In genomic region chr11:98701541-98701940, GRCh38 we compare ENCODE assay signal across 26 cellular contexts.
"Had no signal": no experiment of that assay in that cellular context is flagged by ENCODE, and none has a peak within 500 bp of the region (broad histone marks: within the 10 kb centered on the region; RNA-seq: fewer than 3 reads in every experiment).

No MANE protein-coding gene starts in this region.

- ATAC-seq: left colon; left lung; lower lobe of right lung; naive thymus-derived CD8-positive, alpha-beta T cell; pancreas; right cardiac atrium; sciatic nerve; stimulated activated naive B cell treated with anti-CD40 and anti-IgM and Interleukin-4, amounts not matched to agents 10 μg/mL and 1 μg/mL and 100 μg/mL, for 72 hours; stimulated activated naive CD8-positive, alpha-beta T cell treated with anti-CD3 and anti-CD28 coated beads, Interleukin-15, Interleukin-2, amounts not matched to agents 100 U/mL and 50 U/mL, for 24 hours; upper lobe of right lung had no signal

- H3K4me3 ChIP-seq: left lung, lower lobe of right lung, pancreas, prostate gland, skin epidermis, stomach, thoracic aorta, tibial artery, upper lobe of right lung had no signal

- DNase-seq: immature natural killer cell; kidney; left colon; left lung; lower lobe of right lung; mammary epithelial cell; mesenchymal stem cell; naive thymus-derived CD8-positive, alpha-beta T cell; nucleus accumbens; pancreas; retina; right cardiac atrium; stimulated activated CD4-positive, alpha-beta T cell treated with anti-CD3 and anti-CD28 coated beads, Interleukin-12 subunit alpha, Interleukin-12 subunit beta, amount 100 ng/mL, for 4 hours; stimulated activated CD4-positive, alpha-beta T cell treated with anti-CD3 and anti-CD28 coated beads, Interleukin-15, amount 100 ng/mL, for 24 hours; stimulated activated CD4-positive, alpha-beta T cell treated with anti-CD3 and anti-CD28 coated beads, Interleukin-2, amount 100 ng/mL, for 24 hours; stimulated activated CD4-positive, alpha-beta T cell treated with anti-CD3 and anti-CD28 coated beads, Interleukin-4, amount 100 ng/mL, for 1 hour; stimulated activated naive B cell treated with anti-CD40 and anti-IgM and Interleukin-4, amounts not matched to agents 10 μg/mL and 1 μg/mL and 100 μg/mL, for 72 hours; stimulated activated naive CD8-positive, alpha-beta T cell treated with anti-CD3 and anti-CD28 coated beads, Interleukin-15, Interleukin-2, amounts not matched to agents 100 U/mL and 50 U/mL, for 24 hours; stomach; tibial artery; trophoblast cell; upper lobe of right lung had no signal
